3 cellular contexts compared by ENCODE assay signal in the genomic region with DNA sequence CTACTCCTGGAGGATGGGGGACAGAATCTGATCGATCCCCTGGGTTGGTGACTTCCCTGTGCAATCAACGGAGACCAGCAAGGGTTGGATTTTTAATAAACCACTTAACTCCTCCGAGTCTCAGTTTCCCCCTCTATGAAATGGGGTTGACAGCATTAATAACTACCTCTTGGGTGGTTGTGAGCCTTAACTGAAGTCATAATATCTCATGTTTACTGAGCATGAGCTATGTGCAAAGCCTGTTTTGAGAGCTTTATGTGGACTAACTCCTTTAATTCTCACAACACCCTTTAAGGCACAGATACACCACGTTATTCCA.
TF ChIP-seq lines count a peak whose summit lies in the region.

No MANE protein-coding gene starts in this region.

TF ChIP-seq in HEK293, 187 proteins besides CTCF, POLR2A, EP300 and RAD21 (continued from another document):
- peak; percentile 27; the same call in 1 of the 2 replicates for TF ChIP-seq ZNF664 (tag by site-specific recombination; IDR thresholded peaks at IDR 0.05)

TF ChIP-seq in K562, 482 proteins besides CTCF, POLR2A, EP300 and RAD21 (continued from another document):
- TF ChIP-seq, protein P1, sequence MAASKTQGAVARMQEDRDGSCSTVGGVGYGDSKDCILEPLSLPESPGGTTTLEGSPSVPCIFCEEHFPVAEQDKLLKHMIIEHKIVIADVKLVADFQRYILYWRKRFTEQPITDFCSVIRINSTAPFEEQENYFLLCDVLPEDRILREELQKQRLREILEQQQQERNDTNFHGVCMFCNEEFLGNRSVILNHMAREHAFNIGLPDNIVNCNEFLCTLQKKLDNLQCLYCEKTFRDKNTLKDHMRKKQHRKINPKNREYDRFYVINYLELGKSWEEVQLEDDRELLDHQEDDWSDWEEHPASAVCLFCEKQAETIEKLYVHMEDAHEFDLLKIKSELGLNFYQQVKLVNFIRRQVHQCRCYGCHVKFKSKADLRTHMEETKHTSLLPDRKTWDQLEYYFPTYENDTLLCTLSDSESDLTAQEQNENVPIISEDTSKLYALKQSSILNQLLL (CRISPR knock-in tag; IDR thresholded peaks at IDR 0.05; ENCODE audit: borderline replicate concordance): no peak
- TF ChIP-seq BCOR (IDR thresholded peaks at IDR 0.05): peak; percentile 66
TF ChIP-seq in K562: peak in this region for 2.

TF ChIP-seq in liver, 16 proteins besides CTCF, POLR2A, EP300 and RAD21:
- TF ChIP-seq, protein P2, sequence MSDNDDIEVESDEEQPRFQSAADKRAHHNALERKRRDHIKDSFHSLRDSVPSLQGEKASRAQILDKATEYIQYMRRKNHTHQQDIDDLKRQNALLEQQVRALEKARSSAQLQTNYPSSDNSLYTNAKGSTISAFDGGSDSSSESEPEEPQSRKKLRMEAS (IDR thresholded peaks at IDR 0.05): no peak
- TF ChIP-seq YY1 (IDR thresholded peaks at IDR 0.05) (no peak), HNF4A (conservative IDR thresholded peaks at IDR 0.05) (no peak), FOXA1 (IDR thresholded peaks at IDR 0.05) (no peak), TAF1 (conservative IDR thresholded peaks at IDR 0.05) (no peak), GABPA (IDR thresholded peaks at IDR 0.05 in 1 of 2, conservative IDR thresholded peaks at IDR 0.05 in 1 of 2) (no peak)
- TF ChIP-seq, protein P3, sequence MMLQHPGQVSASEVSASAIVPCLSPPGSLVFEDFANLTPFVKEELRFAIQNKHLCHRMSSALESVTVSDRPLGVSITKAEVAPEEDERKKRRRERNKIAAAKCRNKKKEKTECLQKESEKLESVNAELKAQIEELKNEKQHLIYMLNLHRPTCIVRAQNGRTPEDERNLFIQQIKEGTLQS (IDR thresholded peaks at IDR 0.05): no peak
